ENCODE assay signal across 25 cellular contexts in genomic region chr18:55136864-55137263, GRCh38.
DNase-seq lines count a peak whose midpoint lies in the region; ATAC-seq and TF ChIP-seq lines count a peak whose summit lies in the region.
"Had no signal": no experiment of that assay in that cellular context is flagged by ENCODE, and none has a peak within 500 bp of the region (broad histone marks: within the 10 kb centered on the region; RNA-seq: fewer than 3 reads in every experiment).

No MANE protein-coding gene starts in this region.

- no peak for ATAC-seq in HG02852 (IDR thresholded peaks at IDR 0.05; ENCODE audit: unreplicated experiment)
- ATAC-seq: GM23338; naive thymus-derived CD8-positive, alpha-beta T cell; stimulated activated effector memory CD8-positive, alpha-beta T cell treated with anti-CD3 and anti-CD28 coated beads, Interleukin-12 subunit alpha, Interleukin-12 subunit beta, amount 100 ng/mL, for 72 hours; T-helper 17 cell had no signal

- intact Hi-C loops in posterior vena cava (cut with DNase I) = no loop called here

- TF ChIP-seq CTCF in fibroblast of the aortic adventitia (IDR thresholded peaks at IDR 0.05; ENCODE audit: insufficient read depth, low read length) = no peak

- peak; percentile 35 for DNase-seq in HS-5 (ENCODE audit: low read depth)
- DNase-seq in adipocyte (ENCODE audit: low read depth) = peak; percentile 40
- DNase-seq in fibroblast of the aortic adventitia (ENCODE audit: low read depth) = peak; percentile 37
- no peak for DNase-seq in H4 (ENCODE audit: low spot score)
- no peak for DNase-seq in NCI-H1417 (lab: John Stamatoyannopoulos, UW)
- no peak for DNase-seq in posterior vena cava (ENCODE audit: low spot score)
- DNase-seq: activated CD4-positive, alpha-beta memory T cell treated with anti-CD3 and anti-CD28 coated beads, Interleukin-2, amount 10 ng/mL, durations not matched to agents 7 days and 5 days; activated CD4-positive, alpha-beta T cell treated with anti-CD3 and anti-CD28 coated beads for 1 hour; activated CD8-positive, alpha-beta memory T cell treated with anti-CD3 and anti-CD28 coated beads, Interleukin-2, amount 50 U/mL, for 48 hours; activated naive CD4-positive, alpha-beta T cell treated with anti-CD3 and anti-CD28 coated beads, Interleukin-2, amount 50 U/mL, for 16 hours; anterior cingulate cortex; central memory CD4-positive, alpha-beta T cell; endodermal cell; MG63; naive thymus-derived CD8-positive, alpha-beta T cell; NCI-H1105 treated with DMSO at 0.1 percent for 48 hours; NCI-H2029; retina; RPMI8226; stimulated activated CD4-positive, alpha-beta T cell treated with anti-CD3 and anti-CD28 coated beads, Interleukin-4, amount 100 ng/mL, for 24 hours; T-helper 17 cell; upper lobe of left lung had no signal

- no peaks in the 10 kb centered on the region for H3K4me1 ChIP-seq in adipocyte (ENCODE audit: control insufficient read depth, insufficient read depth, low read length)
- H3K4me1 ChIP-seq: upper lobe of left lung had no signal

- no peak overlapping the region for H3K9ac ChIP-seq in adipocyte (ENCODE audit: low read length)

- H3K27me3 ChIP-seq in adipocyte (replicated peaks; ENCODE audit: control insufficient read depth, insufficient read depth, low read length) = peaks cover 28% of the 10 kb centered on the region
- H3K27me3 ChIP-seq: MG63, upper lobe of left lung had no signal

- H3K36me3 ChIP-seq in adipocyte (ENCODE audit: control insufficient read depth, insufficient read depth, low read length, severe bottlenecking) = no peaks in the 10 kb centered on the region
- H3K36me3 ChIP-seq: MG63, upper lobe of left lung had no signal

- H3K9me3 ChIP-seq in adipocyte (ENCODE audit: control insufficient read depth, low read length) = no peaks in the 10 kb centered on the region
- H3K9me3 ChIP-seq: MG63, upper lobe of left lung had no signal

- H3K4me3 ChIP-seq in adipocyte (ENCODE audit: low read length) = no peak overlapping the region
- H3K4me3 ChIP-seq in fibroblast of the aortic adventitia (ENCODE audit: low read depth, low read length) = no peak overlapping the region
- H3K4me3 ChIP-seq: GM23338, MG63, upper lobe of left lung had no signal

Comparison
In these comparisons a context has a peak if more than half of its experiments do, and no peak if none do; other contexts are left out.
1. DNase-seq: peak in HS-5 (single experiment), adipocyte (single experiment) and fibroblast of the aortic adventitia (single experiment); none in H4 (single experiment), NCI-H1417 (0 of 3) and posterior vena cava (single experiment).